ENCODE assay signal across 16 cellular contexts in genomic region chr13:27125357-27126282, GRCh38. TPM values are rescaled to one million over a fixed set of nuclear protein-coding genes. Genes with fewer than 3 reads are reported as not detected.
DNase-seq lines count a peak whose midpoint lies in the region; ATAC-seq and TF ChIP-seq lines count a peak whose summit lies in the region.
"Had no signal": no experiment of that assay in that cellular context is flagged by ENCODE, and none has a peak within 500 bp of the region (broad histone marks: within the 10 kb centered on the region; RNA-seq: fewer than 3 reads in every experiment).

No MANE protein-coding gene starts in this region.

- TF ChIP-seq POLR2A in gastrocnemius medialis (IDR thresholded peaks at IDR 0.05): no peak

- H3K4me3 Mint-ChIP-seq in Calu3 (ENCODE audit: low read depth, unreplicated experiment): no peak overlapping the region
- H3K4me3 Mint-ChIP-seq: CD14-positive monocyte, nephron progenitor cell had no signal

- no TSS peak for BruUV-seq in Calu3 (replicated peaks; lab: Mats Ljungman, UMichigan)

- H3K27me3 Mint-ChIP-seq in Calu3 (ENCODE audit: unreplicated experiment): no peaks in the 10 kb centered on the region

- H3K36me3 Mint-ChIP-seq in Calu3 (ENCODE audit: insufficient read depth, unreplicated experiment): no peaks in the 10 kb centered on the region

- DNase-seq in G401 (ENCODE audit: low spot score): peak; percentile 55
- DNase-seq in NCI-H1092 treated with DMSO at 0.1 percent for 48 hours (lab: John Stamatoyannopoulos, UW): peak; percentile 76
- no peak for DNase-seq in RWPE1 (ENCODE audit: low spot score)
- peak; percentile 16 to 51 for DNase-seq in foreskin keratinocyte
- DNase-seq in Calu3: no peak
- no peak for DNase-seq in occipital lobe (lab: John Stamatoyannopoulos, UW)
- DNase-seq in gastrocnemius medialis: no peak
- DNase-seq: activated effector memory CD4-positive, alpha-beta T cell treated with anti-CD3 and anti-CD28 coated beads, Interleukin-2, amount 50 U/mL, for 16 hours; body of pancreas; NCI-H1930; nephron progenitor cell; retina; stimulated activated CD4-positive, alpha-beta T cell treated with anti-CD3 and anti-CD28 coated beads, Interleukin-4, amount 100 ng/mL, for 1 hour had no signal

- CTCF ChIA-PET in RWPE1 (lab: Yijun Ruan, JAX) (no interaction called here), Calu3 (lab: Charles Lee) (no interaction called here)

- H3K4me1 Mint-ChIP-seq in Calu3 (ENCODE audit: low read depth, unreplicated experiment): no peaks in the 10 kb centered on the region

- H3K9me3 ChIP-seq in gastrocnemius medialis: no peaks in the 10 kb centered on the region
- H3K9me3 ChIP-seq: body of pancreas had no signal

- H3K27ac Mint-ChIP-seq in Calu3 (ENCODE audit: unreplicated experiment): no peak overlapping the region
- H3K27ac Mint-ChIP-seq: CD14-positive monocyte, nephron progenitor cell had no signal

- no peaks in the 10 kb centered on the region for H3K36me3 ChIP-seq in gastrocnemius medialis

- H3K4me3 ChIP-seq in gastrocnemius medialis: no peak overlapping the region
- H3K4me3 ChIP-seq: body of pancreas, lung, tibial nerve had no signal

- in situ Hi-C loops in G401 (cut with HindIII; ENCODE audit: low sequenced_read_pairs): no loop called here
- in situ Hi-C loops in gastrocnemius medialis (cut with MboI; ENCODE audit: low sequenced_read_pairs in 4 of 4): no loop called here

- intact Hi-C loops in Calu3 (cut with micrococcal nuclease; ENCODE audit: unreplicated experiment) (no loop called here), gastrocnemius medialis (cut with DNase I; ENCODE audit: low total_unique reads) (no loop called here)

- no peak for TF ChIP-seq CTCF in RWPE1 (conservative IDR thresholded peaks at IDR 0.05; ENCODE audit: low read depth)
- no peak for TF ChIP-seq CTCF in foreskin keratinocyte (conservative IDR thresholded peaks at IDR 0.05)
- TF ChIP-seq CTCF in Calu3 (IDR thresholded peaks at IDR 0.05; ENCODE audit: unreplicated experiment): no peak
- no peak for TF ChIP-seq CTCF in gastrocnemius medialis (IDR thresholded peaks at IDR 0.05 in 4 of 5, conservative IDR thresholded peaks at IDR 0.05 in 1 of 5)

- no peaks in the 10 kb centered on the region for H3K27me3 ChIP-seq in foreskin keratinocyte
- no peaks in the 10 kb centered on the region for H3K27me3 ChIP-seq in gastrocnemius medialis
- H3K27me3 ChIP-seq: body of pancreas, tibial nerve had no signal

- peaks cover 5% of the 10 kb centered on the region for H3K4me1 ChIP-seq in foreskin keratinocyte
- peaks cover 11 to 50% of the 10 kb centered on the region in 2 donors for H3K4me1 ChIP-seq in gastrocnemius medialis

- POLR2A ChIA-PET in RWPE1 (lab: Yijun Ruan, JAX; ENCODE audit: low non-redundant PET): interaction anchor here (0.6 kb wide), 1 partner anchor 530 kb away, joined by 3 read pairs; no protein-coding TSS in a partner anchor

- peaks cover 8% of the 10 kb centered on the region for H3K9me3 Mint-ChIP-seq in Calu3 (ENCODE audit: low read depth, unreplicated experiment)

- peak; percentile 86 for ATAC-seq in foreskin keratinocyte
- no peak for ATAC-seq in gastrocnemius medialis
- ATAC-seq: body of pancreas had no signal

- H3K27ac ChIP-seq in RWPE1 (peak overlapping the region; percentile 48), foreskin keratinocyte (peak overlapping the region; percentile 64), gastrocnemius medialis (no peak overlapping the region)
- H3K27ac ChIP-seq: body of pancreas, tibial nerve had no signal

RNA-seq across cellular contexts. Expression of gene USP12, which starts 46.0 kb away (rescaled TPM):
- total RNA-seq in G401 (2014; rRNA removed; shearing (Covaris generic)): 7.0 and 13.6 TPM in 2 replicates
- total RNA-seq in foreskin keratinocyte (19.6 and 21.1 TPM in 2 replicates), Calu3 (2022) (20.6 and 20.8 TPM in 2 replicates), occipital lobe (67.4 TPM), gastrocnemius medialis (10 to 100 TPM; 11.1 to 27.6 (median 13.1) TPM)
- 8.8 and 10.6 TPM in 2 replicates for polyA plus RNA-seq in foreskin keratinocyte

Comparison
In these comparisons a context has a peak if more than half of its experiments do, and no peak if none do; other contexts are left out.
1. DNase-seq: peak in G401 (single experiment), NCI-H1092 treated with DMSO at 0.1 percent for 48 hours (single experiment) and foreskin keratinocyte (2 of 2); none in RWPE1 (single experiment), Calu3 (single experiment), occipital lobe (single experiment) and gastrocnemius medialis (0 of 2).
2. H3K27ac ChIP-seq: peak in RWPE1 (single experiment) and foreskin keratinocyte (single experiment); none in gastrocnemius medialis (0 of 4).